ENCODE assay signal across 20 cellular contexts in the genomic region with DNA sequence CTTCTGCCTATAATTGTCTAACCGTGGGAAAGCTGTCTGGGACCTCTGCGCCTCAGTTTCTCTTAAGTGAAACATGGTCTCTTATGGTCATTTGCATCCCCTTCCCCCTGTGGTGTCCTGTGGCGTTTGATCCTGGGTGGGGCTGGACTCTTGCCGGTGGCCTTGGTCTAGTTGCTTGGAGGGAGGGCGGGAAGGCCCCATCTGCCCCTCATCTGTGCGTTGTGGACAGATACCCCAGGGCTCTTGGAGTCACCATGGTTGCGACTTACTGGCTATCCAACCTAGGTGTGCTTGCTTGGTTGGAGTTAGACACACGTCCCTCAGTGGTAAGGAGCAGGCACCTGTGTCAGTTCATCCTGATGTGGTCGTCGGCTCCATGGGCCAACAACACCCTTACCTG. TPM values are rescaled to one million over a fixed set of nuclear protein-coding genes. Genes with fewer than 3 reads are reported as not detected.
"Had no signal": no experiment of that assay in that cellular context is flagged by ENCODE, and none has a peak within 500 bp of the region (broad histone marks: within the 10 kb centered on the region; RNA-seq: fewer than 3 reads in every experiment).

No MANE protein-coding gene starts in this region.

- H3K9me3 ChIP-seq: body of pancreas, pancreas, right lobe of liver, tibial artery had no signal

- H3K36me3 Mint-ChIP-seq: activated naive CD8-positive, alpha-beta T cell treated with anti-CD3 and anti-CD28 coated beads, Interleukin-2, amount 10 ng/mL, durations not matched to agents 7 days and 5 days had no signal

- H3K27ac Mint-ChIP-seq: activated CD4-positive, alpha-beta T cell treated with anti-CD3 and anti-CD28 coated beads, Interleukin-2, amount 10 ng/mL, durations not matched to agents 24 days and 14 days; activated naive CD8-positive, alpha-beta T cell treated with anti-CD3 and anti-CD28 coated beads, Interleukin-2, amount 10 ng/mL, durations not matched to agents 7 days and 5 days; activated T-helper 1 cell treated with anti-CD3 and anti-CD28 coated beads, Interleukin-12 subunit alpha, Interleukin-12 subunit beta, Interleukin-2, Interleukin-4 antibody, amounts not matched to agents 30 ng/mL and 10 ng/mL and 1 ng/mL, durations not matched to agents 14 hours and 24 hours and 36 hours; endodermal cell; T-helper 2 cell treated with Interferon-gamma antibody and Interleukin-4, amounts not matched to agents 5 μg/mL and 100 μg/mL, for 36 hours; WTC11 had no signal

- H3K27ac ChIP-seq: body of pancreas, neural progenitor cell, pancreas, right lobe of liver, tibial artery had no signal

- H3K4me1 ChIP-seq: body of pancreas, neural progenitor cell, pancreas, right lobe of liver, tibial artery had no signal

- H3K4me3 Mint-ChIP-seq: activated CD4-positive, alpha-beta T cell treated with anti-CD3 and anti-CD28 coated beads, Interleukin-2, amount 10 ng/mL, durations not matched to agents 24 days and 14 days; activated naive CD8-positive, alpha-beta T cell treated with anti-CD3 and anti-CD28 coated beads, Interleukin-2, amount 10 ng/mL, durations not matched to agents 7 days and 5 days; activated T-helper 1 cell treated with anti-CD3 and anti-CD28 coated beads, Interleukin-12 subunit alpha, Interleukin-12 subunit beta, Interleukin-2, Interleukin-4 antibody, amounts not matched to agents 30 ng/mL and 10 ng/mL and 1 ng/mL, durations not matched to agents 14 hours and 24 hours and 36 hours; endodermal cell; naive thymus-derived CD4-positive, alpha-beta T cell; neural progenitor cell; T-helper 2 cell treated with Interferon-gamma antibody and Interleukin-4, amounts not matched to agents 5 μg/mL and 100 μg/mL, for 36 hours; WTC11 had no signal

- H3K4me2 ChIP-seq: neural progenitor cell, SK-N-SH had no signal

- H3K27me3 ChIP-seq: body of pancreas, neural progenitor cell, pancreas, right lobe of liver had no signal

- ATAC-seq: body of pancreas, pancreas, WTC11 had no signal

- H2AFZ ChIP-seq: neural progenitor cell had no signal

- H3K9me2 ChIP-seq: SK-N-SH had no signal

- H3K36me3 ChIP-seq: neural progenitor cell, pancreas, right lobe of liver had no signal

- DNase-seq: activated CD4-positive, alpha-beta T cell treated with anti-CD3 and anti-CD28 coated beads, Interleukin-2, amount 10 ng/mL, durations not matched to agents 24 days and 14 days; amygdala; body of pancreas; endodermal cell; kidney; mesenchymal stem cell; SK-N-SH; stimulated activated naive CD4-positive, alpha-beta T cell treated with Interleukin-2 at 50 U/mL for 16 hours; substantia nigra had no signal

- H3K4me1 Mint-ChIP-seq: endodermal cell, WTC11 had no signal

- H3K4me3 ChIP-seq: body of pancreas, neural progenitor cell, pancreas, right lobe of liver, tibial artery had no signal

RNA-seq across cellular contexts. Expression of a gene that starts 15.2 kb away (rescaled TPM):
- polyA plus RNA-seq: naive thymus-derived CD4-positive, alpha-beta T cell had no signal

RNA-seq across cellular contexts. Expression of a gene that starts 50.2 kb away (rescaled TPM):
- total RNA-seq: activated CD4-positive, alpha-beta T cell treated with anti-CD3 and anti-CD28 coated beads, Interleukin-2, amount 10 ng/mL, durations not matched to agents 24 days and 14 days; activated naive CD8-positive, alpha-beta T cell treated with anti-CD3 and anti-CD28 coated beads, Interleukin-2, amount 10 ng/mL, durations not matched to agents 7 days and 5 days; activated T-helper 1 cell treated with anti-CD3 and anti-CD28 coated beads, Interleukin-12 subunit alpha, Interleukin-12 subunit beta, Interleukin-2, Interleukin-4 antibody, amounts not matched to agents 30 ng/mL and 10 ng/mL and 1 ng/mL, durations not matched to agents 14 hours and 24 hours and 36 hours; body of pancreas; epithelial cell of proximal tubule; frontal cortex; naive thymus-derived CD4-positive, alpha-beta T cell had no signal
- polyA plus RNA-seq: naive thymus-derived CD4-positive, alpha-beta T cell had no signal
